ENCODE assay signal across 27 cellular contexts in genomic region chr6:1644516-1644915, GRCh38. TPM values are rescaled to one million over a fixed set of nuclear protein-coding genes. Genes with fewer than 3 reads are reported as not detected.
DNase-seq lines count a peak whose midpoint lies in the region; ATAC-seq and TF ChIP-seq lines count a peak whose summit lies in the region.
"Had no signal": no experiment of that assay in that cellular context is flagged by ENCODE, and none has a peak within 500 bp of the region (broad histone marks: within the 10 kb centered on the region; RNA-seq: fewer than 3 reads in every experiment).

No MANE protein-coding gene starts in this region.

- TF ChIP-seq POLR2A in NB4 (IDR thresholded peaks at IDR 0.05; ENCODE audit: extremely low read depth, insufficient read length) = no peak

- H3K4me3 ChIP-seq in NB4 (ENCODE audit: low read depth, low read length) (no peak overlapping the region), psoas muscle (no peak overlapping the region)
- H3K4me3 ChIP-seq: GM12878, GM23338, SK-N-MC had no signal

- DNase-seq in A172 (ENCODE audit: low spot score) (peak; percentile 42), HT-29 (ENCODE audit: low spot score) (peak; percentile 43), NB4 (ENCODE audit: low read depth) (peak; percentile 30), psoas muscle (no peak), NCI-H1694 treated with DMSO at 0.1 percent for 48 hours (lab: John Stamatoyannopoulos, UW) (no peak), NK-92 (lab: John Stamatoyannopoulos, UW; ENCODE audit: unreplicated experiment) (no peak)
- DNase-seq: 8988T, AML-193, DMS79, HCEC 1CT, IMR-90, NCI-H1105, NCI-H146, NCI-H2081, NCI-H2171 treated with DMSO at 0.1 percent for 48 hours, NCI-H524 treated with DMSO at 0.1 percent for 48 hours, NCI-H82, PC-3, Right ventricle myocardium superior, T-helper 2 cell had no signal

- H3K4me1 ChIP-seq in psoas muscle = no peaks in the 10 kb centered on the region

- H3K27me3 ChIP-seq in psoas muscle (ENCODE audit: insufficient read depth in 3 of 3, low read length in 2 of 3) = no peaks in the 10 kb centered on the region

- WGBS in psoas muscle, 3 donors = 76 to 81% (median 79%) methylated on average over 7 of the region's 7 CpGs

- ATAC-seq in esophagus mucosa (peak; percentile 37), psoas muscle (no peak), GM18870 (IDR thresholded peaks at IDR 0.05; ENCODE audit: unreplicated experiment) (no peak)
- ATAC-seq: GM12878, PC-3 had no signal

- H3K27ac ChIP-seq in psoas muscle = no peak overlapping the region
- H3K27ac ChIP-seq: KMS-11, SK-N-MC had no signal

- H3K9me3 ChIP-seq in psoas muscle = no peaks in the 10 kb centered on the region

- intact Hi-C loops in psoas muscle (cut with DNase I) = no loop called here

- no peak for TF ChIP-seq CTCF in NB4 (IDR thresholded peaks at IDR 0.05; ENCODE audit: low read depth, low read length)
- no peak for TF ChIP-seq CTCF in psoas muscle (IDR thresholded peaks at IDR 0.05)

- H3K36me3 ChIP-seq in psoas muscle (ENCODE audit: insufficient read depth in 1 of 2, low read depth in 1 of 2) = no peaks in the 10 kb centered on the region

RNA-seq across cellular contexts. Expression of gene FOXC1, which starts 34.8 kb away (rescaled TPM):
- 3.5 and 4.6 TPM in 2 replicates for total RNA-seq in A172 (2014; rRNA removed; shearing (Covaris generic))
- 12.5 and 13.9 TPM in 2 replicates for total RNA-seq in HT-29 (2014; rRNA removed; shearing (Covaris generic))
- total RNA-seq in esophagus mucosa (6.5 TPM), psoas muscle (1 to 10 TPM; 1.5 to 2.7 (median 2.0) TPM)
- polyA plus RNA-seq in psoas muscle = 1 to 10 TPM in 2 of 3 donors, under 1 TPM in 1; 0.90 to 1.3 (median 1.1) TPM
- polyA plus RNA-seq: CD14-positive monocyte had no signal

Comparison
In these comparisons a context has a peak if more than half of its experiments do, and no peak if none do; other contexts are left out.
1. DNase-seq: peak in A172 (single experiment), HT-29 (single experiment) and NB4 (single experiment); none in psoas muscle (0 of 2), NCI-H1694 treated with DMSO at 0.1 percent for 48 hours (single experiment) and NK-92 (single experiment).